Comparison of ENCODE assay signal across 8 cellular contexts in genomic region chr14:54782803-54783659, GRCh38.
DNase-seq lines count a peak whose midpoint lies in the region; ATAC-seq and TF ChIP-seq lines count a peak whose summit lies in the region.

No MANE protein-coding gene starts in this region.

- H3K4me1 Mint-ChIP-seq in CD14-positive monocyte = peaks cover 88% of the 10 kb centered on the region

- peak overlapping the region; percentile 94 to 100 (median 98) for H3K27ac Mint-ChIP-seq in CD14-positive monocyte

- ATAC-seq in GM19025 (IDR thresholded peaks at IDR 0.05; ENCODE audit: low read depth, unreplicated experiment) = peak; percentile 86
- peak; percentile 70 for ATAC-seq in HG03097 (IDR thresholded peaks at IDR 0.05; ENCODE audit: low FRiP score, unreplicated experiment)

- peak; percentile 69 for TF ChIP-seq CTCF in CD14-positive monocyte (IDR thresholded peaks at IDR 0.05)

- H3K9me3 Mint-ChIP-seq in CD14-positive monocyte = peaks cover 0 to 5% (median 0%) of the 10 kb centered on the region in 7 donors

- DNase-seq in CD14-positive monocyte (ENCODE audit: low spot score) (no peak), SIG-M5 treated with dmso at 0.1 percent for 504 hours (lab: John Stamatoyannopoulos, UW; ENCODE audit: unreplicated experiment) (peak; percentile 92), iPS-NIHi11 (ENCODE audit: low spot score) (peak; percentile 47), activated gamma-delta T cell (lab: John Stamatoyannopoulos, UW) (no peak), NCI-H2196 (lab: John Stamatoyannopoulos, UW; ENCODE audit: unreplicated experiment) (no peak), DMS79 treated with DMSO at 0.1 percent for 48 hours (lab: John Stamatoyannopoulos, UW) (no peak)

- H3K36me3 Mint-ChIP-seq in CD14-positive monocyte = peaks cover 26 to 45% of the 10 kb centered on the region in 2 donors

- peaks cover 13 to 16% (median 14%) of the 10 kb centered on the region in 3 donors for H3K27me3 Mint-ChIP-seq in CD14-positive monocyte (ENCODE audit: low read depth in 3 of 3)

- peak overlapping the region; percentile 76 to 88 for H3K4me3 Mint-ChIP-seq in CD14-positive monocyte

- intact Hi-C loops in CD14-positive monocyte (cut with micrococcal nuclease) = no loop called here

Comparison
In these comparisons a context has a peak if more than half of its experiments do, and no peak if none do; other contexts are left out.
1. DNase-seq: peak in SIG-M5 treated with dmso at 0.1 percent for 504 hours (single experiment) and iPS-NIHi11 (single experiment); none in CD14-positive monocyte (single experiment), activated gamma-delta T cell (single experiment), NCI-H2196 (single experiment) and DMS79 treated with DMSO at 0.1 percent for 48 hours (single experiment).